Comparison of ENCODE assay signal across 9 cellular contexts in the genomic region with DNA sequence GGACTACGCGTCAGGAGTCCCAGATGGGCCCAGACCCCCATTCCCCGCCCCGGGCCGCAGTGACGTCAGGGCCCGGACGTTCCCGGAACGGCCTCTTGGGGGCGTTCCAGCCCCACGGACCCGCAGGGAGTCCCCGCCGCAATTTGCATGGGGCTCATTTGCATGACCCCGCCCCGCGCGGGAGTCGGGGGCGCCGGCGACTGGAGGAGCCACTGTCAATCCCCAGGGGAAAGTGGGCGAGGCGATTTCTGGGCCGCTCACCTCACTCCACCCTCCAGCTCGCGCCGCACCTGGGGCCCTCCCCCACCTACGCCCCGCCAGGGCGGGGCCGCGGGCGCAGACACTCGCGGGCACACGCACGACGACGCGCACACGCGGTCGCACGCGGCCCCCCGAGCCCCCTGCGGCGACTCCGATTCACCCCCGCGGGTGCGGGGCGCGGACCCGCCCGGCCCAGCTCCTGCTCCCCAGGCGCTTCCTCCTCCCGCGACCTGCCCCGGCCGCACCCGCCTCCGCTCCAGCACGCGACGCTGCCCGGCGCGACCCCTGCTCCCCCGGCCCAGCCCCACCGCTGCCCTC. TPM values are rescaled to one million over a fixed set of nuclear protein-coding genes. Genes with fewer than 3 reads are reported as not detected.
DNase-seq lines count a peak whose midpoint lies in the region; ATAC-seq and TF ChIP-seq lines count a peak whose summit lies in the region.
"Had no signal": no experiment of that assay in that cellular context is flagged by ENCODE, and none has a peak within 500 bp of the region (broad histone marks: within the 10 kb centered on the region; RNA-seq: fewer than 3 reads in every experiment).

No MANE protein-coding gene starts in this region.

- no peaks in the 10 kb centered on the region for H3K36me3 ChIP-seq in left ventricle myocardium inferior
- H3K36me3 ChIP-seq in psoas muscle (ENCODE audit: insufficient read depth in 1 of 2, low read depth in 1 of 2): no peaks in the 10 kb centered on the region
- H3K36me3 ChIP-seq in aorta (ENCODE audit: control insufficient read depth in 1 of 2, insufficient read depth in 2 of 2, low read length in 1 of 2): no peaks in the 10 kb centered on the region

- peak; percentile 32 for DNase-seq in DMS 273 treated with DMSO at 0.1 percent for 48 hours (lab: John Stamatoyannopoulos, UW)
- DNase-seq in KG1 (lab: John Stamatoyannopoulos, UW): peak; percentile 28
- peak; percentile 88 for DNase-seq in SK-N-DZ (ENCODE audit: low spot score)
- peak; percentile 65 for DNase-seq in left ventricle myocardium inferior
- DNase-seq in psoas muscle: peak; percentile 79 to 89
- peak; percentile 76 to 92 for DNase-seq in aorta

- H3K27me3 ChIP-seq in left ventricle myocardium inferior (ENCODE audit: low read depth): peaks cover 51% of the 10 kb centered on the region
- H3K27me3 ChIP-seq in psoas muscle (ENCODE audit: insufficient read depth in 3 of 3, low read length in 2 of 3): peaks cover 0 to 59% (median 9%) of the 10 kb centered on the region in 3 donors
- no peaks in the 10 kb centered on the region for H3K27me3 ChIP-seq in aorta (ENCODE audit: control insufficient read depth in 1 of 2, insufficient read depth in 2 of 2, low read length in 1 of 2)

- peaks cover 5% of the 10 kb centered on the region for H3K4me1 Mint-ChIP-seq in activated naive CD8-positive, alpha-beta T cell (ENCODE audit: low read depth)

- H3K4me3 Mint-ChIP-seq in activated naive CD8-positive, alpha-beta T cell: peak overlapping the region; percentile 57

- H3K27ac ChIP-seq in left ventricle myocardium inferior (replicated peaks): no peak overlapping the region
- H3K27ac ChIP-seq in psoas muscle: no peak overlapping the region
- no peak overlapping the region for H3K27ac ChIP-seq in aorta (ENCODE audit: low read depth in 1 of 2, low read length in 2 of 2)

- H3K9me3 ChIP-seq in left ventricle myocardium inferior (replicated peaks) (no peaks in the 10 kb centered on the region), psoas muscle (no peaks in the 10 kb centered on the region), aorta (ENCODE audit: control insufficient read depth, low read length) (no peaks in the 10 kb centered on the region)

- no peaks in the 10 kb centered on the region for H3K36me3 Mint-ChIP-seq in activated naive CD8-positive, alpha-beta T cell

- ATAC-seq in GM21526 (IDR thresholded peaks at IDR 0.05; ENCODE audit: low FRiP score, unreplicated experiment) (peak; percentile 73), psoas muscle (peak; percentile 84 to 96 (median 92)), aorta (ENCODE audit: low FRiP score) (peak; percentile 71)

- H3K27me3 Mint-ChIP-seq in activated naive CD8-positive, alpha-beta T cell: peaks cover 3% of the 10 kb centered on the region

- intact Hi-C loops in left ventricle myocardium inferior (cut with micrococcal nuclease): no loop called here
- intact Hi-C loops in psoas muscle (cut with DNase I): loop anchor here (2.0 to 10.0 kb wide), 4 partner anchors 30 to 259 kb away; partner anchors contain the start of gene UBE2J2 (in 1 of the 2)
- intact Hi-C loops in aorta (cut with DNase I): no loop called here

- TF ChIP-seq CTCF in left ventricle myocardium inferior (IDR thresholded peaks at IDR 0.05; ENCODE audit: borderline replicate concordance) (peak; percentile 73), psoas muscle (IDR thresholded peaks at IDR 0.05) (peak; percentile 51)

- 2 to 6% (median 3%) methylated on average over 33 to 73 of the region's 73 CpGs for WGBS in psoas muscle, 3 donors
- 1% methylated on average over 22 to 73 of the region's 73 CpGs for WGBS in aorta, 2 donors

- H3K4me1 ChIP-seq in left ventricle myocardium inferior (peaks cover 28% of the 10 kb centered on the region), psoas muscle (peaks cover 11% of the 10 kb centered on the region), aorta (ENCODE audit: control insufficient read depth in 1 of 2, insufficient read depth in 2 of 2, low read length in 2 of 2) (no peaks in the 10 kb centered on the region)

- no peaks in the 10 kb centered on the region for H3K9me3 Mint-ChIP-seq in activated naive CD8-positive, alpha-beta T cell (ENCODE audit: low read depth)

- H3K4me3 ChIP-seq in left ventricle myocardium inferior (peak overlapping the region; percentile 68), psoas muscle (peak overlapping the region; percentile 65), aorta (ENCODE audit: low read length in 2 of 2) (peak overlapping the region; percentile 42 to 56)

- H3K27ac Mint-ChIP-seq in activated naive CD8-positive, alpha-beta T cell: no peak overlapping the region

RNA-seq across cellular contexts. Expression of gene AGRN, which starts 13.2 kb away (rescaled TPM):
- polyA plus RNA-seq in SK-N-DZ (2014; cell fraction: cytosol; rRNA removed): 33.8 and 35.2 TPM in 2 replicates
- 206 and 207 TPM in 2 replicates for polyA plus RNA-seq in SK-N-DZ (2014; cell fraction: nucleus; rRNA removed)
- 13.0 TPM for total RNA-seq in left ventricle myocardium inferior
- total RNA-seq in psoas muscle: 1 to 10 TPM; 3.4 to 5.4 (median 4.6) TPM
- polyA plus RNA-seq in psoas muscle: 1 to 10 TPM; 1.3 to 3.0 (median 1.4) TPM
- 10 to 100 TPM; 25.1 to 38.6 TPM for total RNA-seq in aorta
- 10 to 100 TPM in 1 of 2 donors, 1 to 10 TPM in 1; 4.3 to 20.1 TPM for polyA plus RNA-seq in aorta

RNA-seq across cellular contexts. Expression of gene ISG15, which starts 19.8 kb away (rescaled TPM):
- 27.4 and 30.6 TPM in 2 replicates for polyA plus RNA-seq in SK-N-DZ (2014; cell fraction: cytosol; rRNA removed)
- polyA plus RNA-seq in SK-N-DZ (2014; cell fraction: nucleus; rRNA removed): 15.3 and 17.6 TPM in 2 replicates
- 14.5 TPM for total RNA-seq in left ventricle myocardium inferior
- total RNA-seq in psoas muscle: 10 to 100 TPM in 1 of 4 donors, 1 to 10 TPM in 3; 2.9 to 12.4 (median 8.1) TPM
- 10 to 100 TPM; 13.3 to 22.1 (median 17.1) TPM for polyA plus RNA-seq in psoas muscle
- 10 to 100 TPM; 34.4 to 40.8 TPM for total RNA-seq in aorta
- polyA plus RNA-seq in aorta: 100 to 1,000 TPM in 1 of 2 donors, 10 to 100 TPM in 1; 79.5 to 104 TPM

RNA-seq across cellular contexts. Expression of gene HES4, which starts 33.2 kb away (rescaled TPM):
- 127 and 154 TPM in 2 replicates for polyA plus RNA-seq in SK-N-DZ (2014; cell fraction: cytosol; rRNA removed)
- polyA plus RNA-seq in SK-N-DZ (2014; cell fraction: nucleus; rRNA removed): 611 and 684 TPM in 2 replicates
- total RNA-seq in left ventricle myocardium inferior (34.0 TPM), psoas muscle (10 to 100 TPM in 3 of 4 donors, 1 to 10 TPM in 1; 7.2 to 21.8 (median 12.6) TPM), aorta (10 to 100 TPM; 31.3 to 47.5 TPM)
- polyA plus RNA-seq in psoas muscle (10 to 100 TPM in 1 of 3 donors, 1 to 10 TPM in 2; 2.3 to 20.2 (median 5.4) TPM), aorta (10 to 100 TPM in 1 of 2 donors, 1 to 10 TPM in 1; 3.6 to 82.3 TPM)

RNA-seq across cellular contexts. Expression of gene RNF223, which starts 41.0 kb away (rescaled TPM):
- not detected in 2 replicates for polyA plus RNA-seq in SK-N-DZ (2014; cell fraction: cytosol; rRNA removed)
- polyA plus RNA-seq in SK-N-DZ (2014; cell fraction: nucleus; rRNA removed): not detected in 2 replicates
- total RNA-seq in left ventricle myocardium inferior: not detected
- not detected for total RNA-seq in psoas muscle
- polyA plus RNA-seq in psoas muscle: not detected
- total RNA-seq in aorta: not detected
- polyA plus RNA-seq in aorta: not detected

RNA-seq across cellular contexts. Expression of gene PERM1, which starts 51.2 kb away (rescaled TPM):
- 0.35 TPM in 1 of 2 replicates, not detected in the other for polyA plus RNA-seq in SK-N-DZ (2014; cell fraction: cytosol; rRNA removed)
- 0.62 TPM in 1 of 2 replicates, not detected in the other for polyA plus RNA-seq in SK-N-DZ (2014; cell fraction: nucleus; rRNA removed)
- 160 TPM for total RNA-seq in left ventricle myocardium inferior
- total RNA-seq in psoas muscle: 100 to 1,000 TPM in 2 of 4 donors, 10 to 100 TPM in 2; 13.9 to 249 (median 109) TPM
- 100 to 1,000 TPM in 1 of 3 donors, 10 to 100 TPM in 2; 38.1 to 239 (median 58.5) TPM for polyA plus RNA-seq in psoas muscle
- total RNA-seq in aorta: under 1 TPM; 0.42 to 0.49 TPM
- 1 to 10 TPM in 1 of 2 donors, under 1 TPM in 1; 0.50 to 1.5 TPM for polyA plus RNA-seq in aorta
- total RNA-seq: dermis microvascular lymphatic vessel endothelial cell had no signal

Comparison
In these comparisons a context has a peak if more than half of its experiments do, and no peak if none do; other contexts are left out.
1. DNase-seq: peak in every context shown above with its lines; median percentile 88 in SK-N-DZ; 84 in psoas muscle; 84 in aorta; 65 in left ventricle myocardium inferior; 32 in DMS 273 treated with DMSO at 0.1 percent for 48 hours; 28 in KG1.
2. intact Hi-C loops: an anchor here in psoas muscle (2.0 to 10.0 kb wide); none called in left ventricle myocardium inferior and aorta.